ENCODE assay signal across 1 cellular context in genomic region chr10:86399879-86400704, GRCh38.
TF ChIP-seq lines count a peak whose summit lies in the region.

No MANE protein-coding gene starts in this region.

TF ChIP-seq in HepG2, 621 proteins besides CTCF, POLR2A, EP300 and RAD21 (continues in another document):
- TF ChIP-seq ZNF543 (CRISPR knock-in tag; IDR thresholded peaks at IDR 0.05) (peak; percentile 93; the same call in 1 of the 2 replicates), SMAD3 (CRISPR knock-in tag; IDR thresholded peaks at IDR 0.05) (peak; percentile 29; the same call in 1 of the 2 replicates), NFYC (CRISPR knock-in tag; IDR thresholded peaks at IDR 0.05) (peak; percentile 21), TBX2 (CRISPR knock-in tag; IDR thresholded peaks at IDR 0.05; ENCODE audit: borderline replicate concordance) (peak; percentile 15), JARID2 (CRISPR knock-in tag; IDR thresholded peaks at IDR 0.05; ENCODE audit: insufficient replicate concordance) (no peak), TEF (CRISPR knock-in tag; IDR thresholded peaks at IDR 0.05) (no peak), KDM5B (CRISPR knock-in tag; IDR thresholded peaks at IDR 0.05; ENCODE audit: borderline replicate concordance) (peak; percentile 97), ZBTB14 (CRISPR knock-in tag; IDR thresholded peaks at IDR 0.05) (no peak; the same call in none of the 2 replicates), IRF9 (CRISPR knock-in tag; IDR thresholded peaks at IDR 0.05; ENCODE audit: borderline replicate concordance) (no peak), HMGA1 (CRISPR knock-in tag; conservative IDR thresholded peaks at IDR 0.05) (no peak), ZBTB46 (CRISPR knock-in tag; IDR thresholded peaks at IDR 0.05; ENCODE audit: borderline replicate concordance) (peak; percentile 7; the same call in 1 of the 2 replicates), ZFP36L2 (CRISPR knock-in tag; IDR thresholded peaks at IDR 0.05) (no peak; the same call in 1 of the 2 replicates), ZNF646 (CRISPR knock-in tag; IDR thresholded peaks at IDR 0.05) (no peak), THAP8 (CRISPR knock-in tag; IDR thresholded peaks at IDR 0.05; ENCODE audit: borderline replicate concordance) (peak; percentile 91), RBFOX2 (IDR thresholded peaks at IDR 0.05; ENCODE audit: low read depth, low read length) (peak; percentile 89), RXRA (CRISPR knock-in tag; IDR thresholded peaks at IDR 0.05) (peak; percentile 59; the same call in 1 of the 2 replicates), ZNF83 (CRISPR knock-in tag; IDR thresholded peaks at IDR 0.05; ENCODE audit: borderline replicate concordance) (peak; percentile 27; the same call in 1 of the 2 replicates), KDM4B (CRISPR knock-in tag; IDR thresholded peaks at IDR 0.05) (0 out of 2 replicates have a peak, but pooled peaks have one; percentile 20), KLF13 (CRISPR knock-in tag; IDR thresholded peaks at IDR 0.05) (0 out of 2 replicates have a peak, but pooled peaks have one; percentile 33)
- TF ChIP-seq, protein P1, sequence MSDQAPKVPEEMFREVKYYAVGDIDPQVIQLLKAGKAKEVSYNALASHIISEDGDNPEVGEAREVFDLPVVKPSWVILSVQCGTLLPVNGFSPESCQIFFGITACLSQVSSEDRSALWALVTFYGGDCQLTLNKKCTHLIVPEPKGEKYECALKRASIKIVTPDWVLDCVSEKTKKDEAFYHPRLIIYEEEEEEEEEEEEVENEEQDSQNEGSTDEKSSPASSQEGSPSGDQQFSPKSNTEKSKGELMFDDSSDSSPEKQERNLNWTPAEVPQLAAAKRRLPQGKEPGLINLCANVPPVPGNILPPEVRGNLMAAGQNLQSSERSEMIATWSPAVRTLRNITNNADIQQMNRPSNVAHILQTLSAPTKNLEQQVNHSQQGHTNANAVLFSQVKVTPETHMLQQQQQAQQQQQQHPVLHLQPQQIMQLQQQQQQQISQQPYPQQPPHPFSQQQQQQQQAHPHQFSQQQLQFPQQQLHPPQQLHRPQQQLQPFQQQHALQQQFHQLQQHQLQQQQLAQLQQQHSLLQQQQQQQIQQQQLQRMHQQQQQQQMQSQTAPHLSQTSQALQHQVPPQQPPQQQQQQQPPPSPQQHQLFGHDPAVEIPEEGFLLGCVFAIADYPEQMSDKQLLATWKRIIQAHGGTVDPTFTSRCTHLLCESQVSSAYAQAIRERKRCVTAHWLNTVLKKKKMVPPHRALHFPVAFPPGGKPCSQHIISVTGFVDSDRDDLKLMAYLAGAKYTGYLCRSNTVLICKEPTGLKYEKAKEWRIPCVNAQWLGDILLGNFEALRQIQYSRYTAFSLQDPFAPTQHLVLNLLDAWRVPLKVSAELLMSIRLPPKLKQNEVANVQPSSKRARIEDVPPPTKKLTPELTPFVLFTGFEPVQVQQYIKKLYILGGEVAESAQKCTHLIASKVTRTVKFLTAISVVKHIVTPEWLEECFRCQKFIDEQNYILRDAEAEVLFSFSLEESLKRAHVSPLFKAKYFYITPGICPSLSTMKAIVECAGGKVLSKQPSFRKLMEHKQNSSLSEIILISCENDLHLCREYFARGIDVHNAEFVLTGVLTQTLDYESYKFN (CRISPR knock-in tag; conservative IDR thresholded peaks at IDR 0.05) = peak; percentile 58
- TF ChIP-seq, protein P2, sequence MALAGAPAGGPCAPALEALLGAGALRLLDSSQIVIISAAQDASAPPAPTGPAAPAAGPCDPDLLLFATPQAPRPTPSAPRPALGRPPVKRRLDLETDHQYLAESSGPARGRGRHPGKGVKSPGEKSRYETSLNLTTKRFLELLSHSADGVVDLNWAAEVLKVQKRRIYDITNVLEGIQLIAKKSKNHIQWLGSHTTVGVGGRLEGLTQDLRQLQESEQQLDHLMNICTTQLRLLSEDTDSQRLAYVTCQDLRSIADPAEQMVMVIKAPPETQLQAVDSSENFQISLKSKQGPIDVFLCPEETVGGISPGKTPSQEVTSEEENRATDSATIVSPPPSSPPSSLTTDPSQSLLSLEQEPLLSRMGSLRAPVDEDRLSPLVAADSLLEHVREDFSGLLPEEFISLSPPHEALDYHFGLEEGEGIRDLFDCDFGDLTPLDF (CRISPR knock-in tag; IDR thresholded peaks at IDR 0.05) = peak; percentile 52; the same call in 1 of the 2 replicates
- TF ChIP-seq, protein P3, sequence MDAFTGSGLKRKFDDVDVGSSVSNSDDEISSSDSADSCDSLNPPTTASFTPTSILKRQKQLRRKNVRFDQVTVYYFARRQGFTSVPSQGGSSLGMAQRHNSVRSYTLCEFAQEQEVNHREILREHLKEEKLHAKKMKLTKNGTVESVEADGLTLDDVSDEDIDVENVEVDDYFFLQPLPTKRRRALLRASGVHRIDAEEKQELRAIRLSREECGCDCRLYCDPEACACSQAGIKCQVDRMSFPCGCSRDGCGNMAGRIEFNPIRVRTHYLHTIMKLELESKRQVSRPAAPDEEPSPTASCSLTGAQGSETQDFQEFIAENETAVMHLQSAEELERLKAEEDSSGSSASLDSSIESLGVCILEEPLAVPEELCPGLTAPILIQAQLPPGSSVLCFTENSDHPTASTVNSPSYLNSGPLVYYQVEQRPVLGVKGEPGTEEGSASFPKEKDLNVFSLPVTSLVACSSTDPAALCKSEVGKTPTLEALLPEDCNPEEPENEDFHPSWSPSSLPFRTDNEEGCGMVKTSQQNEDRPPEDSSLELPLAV (CRISPR knock-in tag; conservative IDR thresholded peaks at IDR 0.05; ENCODE audit: low read depth) = no peak
- TF ChIP-seq, protein P4, sequence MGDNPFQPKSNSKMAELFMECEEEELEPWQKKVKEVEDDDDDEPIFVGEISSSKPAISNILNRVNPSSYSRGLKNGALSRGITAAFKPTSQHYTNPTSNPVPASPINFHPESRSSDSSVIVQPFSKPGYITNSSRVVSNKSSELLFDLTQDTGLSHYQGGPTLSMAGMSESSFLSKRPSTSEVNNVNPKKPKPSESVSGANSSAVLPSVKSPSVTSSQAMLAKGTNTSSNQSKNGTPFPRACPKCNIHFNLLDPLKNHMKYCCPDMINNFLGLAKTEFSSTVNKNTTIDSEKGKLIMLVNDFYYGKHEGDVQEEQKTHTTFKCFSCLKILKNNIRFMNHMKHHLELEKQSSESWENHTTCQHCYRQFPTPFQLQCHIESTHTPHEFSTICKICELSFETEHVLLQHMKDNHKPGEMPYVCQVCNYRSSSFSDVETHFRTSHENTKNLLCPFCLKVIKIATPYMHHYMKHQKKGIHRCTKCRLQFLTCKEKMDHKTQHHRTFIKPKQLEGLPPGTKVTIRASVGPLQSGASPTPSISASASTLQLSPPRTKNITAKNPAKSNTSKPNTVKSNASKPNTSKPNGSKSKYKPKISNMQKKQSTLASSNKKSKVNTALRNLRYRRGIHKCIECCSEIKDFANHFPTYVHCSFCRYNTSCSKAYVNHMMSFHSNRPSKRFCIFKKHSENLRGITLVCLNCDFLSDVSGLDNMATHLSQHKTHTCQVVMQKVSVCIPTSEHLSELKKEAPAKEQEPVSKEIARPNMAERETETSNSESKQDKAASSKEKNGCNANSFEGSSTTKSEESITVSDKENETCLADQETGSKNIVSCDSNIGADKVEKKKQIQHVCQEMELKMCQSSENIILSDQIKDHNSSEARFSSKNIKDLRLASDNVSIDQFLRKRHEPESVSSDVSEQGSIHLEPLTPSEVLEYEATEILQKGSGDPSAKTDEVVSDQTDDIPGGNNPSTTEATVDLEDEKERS (CRISPR knock-in tag; IDR thresholded peaks at IDR 0.05) = no peak
- TF ChIP-seq, protein P5, sequence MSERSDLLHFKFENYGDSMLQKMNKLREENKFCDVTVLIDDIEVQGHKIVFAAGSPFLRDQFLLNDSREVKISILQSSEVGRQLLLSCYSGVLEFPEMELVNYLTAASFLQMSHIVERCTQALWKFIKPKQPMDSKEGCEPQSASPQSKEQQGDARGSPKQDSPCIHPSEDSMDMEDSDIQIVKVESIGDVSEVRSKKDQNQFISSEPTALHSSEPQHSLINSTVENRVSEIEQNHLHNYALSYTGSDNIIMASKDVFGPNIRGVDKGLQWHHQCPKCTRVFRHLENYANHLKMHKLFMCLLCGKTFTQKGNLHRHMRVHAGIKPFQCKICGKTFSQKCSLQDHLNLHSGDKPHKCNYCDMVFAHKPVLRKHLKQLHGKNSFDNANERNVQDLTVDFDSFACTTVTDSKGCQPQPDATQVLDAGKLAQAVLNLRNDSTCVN (CRISPR knock-in tag; IDR thresholded peaks at IDR 0.05; ENCODE audit: borderline replicate concordance) = peak; percentile 78; the same call in 1 of the 2 replicates
- TF ChIP-seq, protein P6, sequence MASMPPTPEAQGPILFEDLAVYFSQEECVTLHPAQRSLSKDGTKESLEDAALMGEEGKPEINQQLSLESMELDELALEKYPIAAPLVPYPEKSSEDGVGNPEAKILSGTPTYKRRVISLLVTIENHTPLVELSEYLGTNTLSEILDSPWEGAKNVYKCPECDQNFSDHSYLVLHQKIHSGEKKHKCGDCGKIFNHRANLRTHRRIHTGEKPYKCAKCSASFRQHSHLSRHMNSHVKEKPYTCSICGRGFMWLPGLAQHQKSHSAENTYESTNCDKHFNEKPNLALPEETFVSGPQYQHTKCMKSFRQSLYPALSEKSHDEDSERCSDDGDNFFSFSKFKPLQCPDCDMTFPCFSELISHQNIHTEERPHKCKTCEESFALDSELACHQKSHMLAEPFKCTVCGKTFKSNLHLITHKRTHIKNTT (CRISPR knock-in tag; IDR thresholded peaks at IDR 0.05) = no peak
